In genomic region chr9:131320031-131320685, GRCh38 we compare ENCODE assay signal across 24 cellular contexts. TPM values are rescaled to one million over a fixed set of nuclear protein-coding genes. Genes with fewer than 3 reads are reported as not detected.
DNase-seq lines count a peak whose midpoint lies in the region; ATAC-seq and TF ChIP-seq lines count a peak whose summit lies in the region.
"Had no signal": no experiment of that assay in that cellular context is flagged by ENCODE, and none has a peak within 500 bp of the region (broad histone marks: within the 10 kb centered on the region; RNA-seq: fewer than 3 reads in every experiment).

No MANE protein-coding gene starts in this region.

- peak overlapping the region; percentile 33 for H3K27ac Mint-ChIP-seq in glutamatergic neuron (ENCODE audit: unreplicated experiment)
- H3K27ac Mint-ChIP-seq: activated CD4-positive, alpha-beta T cell treated with anti-CD3 and anti-CD28 coated beads, Interleukin-2, amount 10 ng/mL, durations not matched to agents 7 days and 5 days; activated T-helper 2 cell treated with anti-CD3 and anti-CD28 coated beads, Interferon-gamma antibody, Interleukin-2, Interleukin-4, amounts not matched to agents 10 μg/mL and 5 μg/mL and 100 μg/mL, durations not matched to agents 14 hours and 24 hours and 36 hours; B cell; mesothelial cell of epicardium; natural killer cell treated with Interleukin-12 subunit alpha and Interleukin-12 subunit beta and Interleukin-15 and Interleukin-18, amount 100 ng/mL, for 72 hours; stimulated activated memory B cell treated with anti-CD40 and anti-IgM and Interleukin-4, amounts not matched to agents 10 μg/mL and 1 μg/mL and 100 μg/mL, for 72 hours; T-helper 1 cell treated with Interleukin-12 subunit alpha and Interleukin-12 subunit beta and Interleukin-4 antibody, amounts not matched to agents 30 μg/mL and 1 μg/mL, for 36 hours had no signal

- H3K4me1 ChIP-seq in SK-N-SH (ENCODE audit: control insufficient read depth in 1 of 2, insufficient read depth in 2 of 2, low read depth in 1 of 2, low read length in 1 of 2): peaks cover 0 to 9% of the 10 kb centered on the region in 2 experiments; a peak in 1 of 4 replicates
- no peaks in the 10 kb centered on the region for H3K4me1 ChIP-seq in osteoblast (ENCODE audit: insufficient read depth, low read length)
- H3K4me1 ChIP-seq in vagina: peaks cover 9% of the 10 kb centered on the region
- no peaks in the 10 kb centered on the region for H3K4me1 ChIP-seq in smooth muscle cell (ENCODE audit: low read depth)
- H3K4me1 ChIP-seq: parathyroid adenoma had no signal

- peaks cover 17% of the 10 kb centered on the region for H3K9me3 Mint-ChIP-seq in glutamatergic neuron (ENCODE audit: unreplicated experiment)
- H3K9me3 Mint-ChIP-seq: activated CD4-positive, alpha-beta T cell treated with anti-CD3 and anti-CD28 coated beads, Interleukin-2, amount 10 ng/mL, durations not matched to agents 7 days and 5 days; activated T-helper 2 cell treated with anti-CD3 and anti-CD28 coated beads, Interferon-gamma antibody, Interleukin-2, Interleukin-4, amounts not matched to agents 10 μg/mL and 5 μg/mL and 100 μg/mL, durations not matched to agents 14 hours and 24 hours and 36 hours; mesothelial cell of epicardium; natural killer cell treated with Interleukin-12 subunit alpha and Interleukin-12 subunit beta and Interleukin-15 and Interleukin-18, amount 100 ng/mL, for 72 hours; stimulated activated memory B cell treated with anti-CD40 and anti-IgM and Interleukin-4, amounts not matched to agents 10 μg/mL and 1 μg/mL and 100 μg/mL, for 72 hours; T-helper 1 cell treated with Interleukin-12 subunit alpha and Interleukin-12 subunit beta and Interleukin-4 antibody, amounts not matched to agents 30 μg/mL and 1 μg/mL, for 36 hours had no signal

- TF ChIP-seq EP300 in SK-N-SH (IDR thresholded peaks at IDR 0.05; ENCODE audit: borderline replicate concordance in 1 of 2, low read depth in 1 of 2, low read length in 1 of 2): no peak

- no peaks in the 10 kb centered on the region for H3F3A ChIP-seq in SK-N-SH (replicated peaks; ENCODE audit: insufficient read depth)
- no peaks in the 10 kb centered on the region for H3F3A ChIP-seq in smooth muscle cell (ENCODE audit: low read depth)

- TF ChIP-seq POLR2A in vagina (IDR thresholded peaks at IDR 0.05): no peak

- intact Hi-C loops in vagina (cut with DNase I): no loop called here

- H3K36me3 Mint-ChIP-seq in glutamatergic neuron (ENCODE audit: unreplicated experiment): no peaks in the 10 kb centered on the region
- H3K36me3 Mint-ChIP-seq: mesothelial cell of epicardium; natural killer cell treated with Interleukin-12 subunit alpha and Interleukin-12 subunit beta and Interleukin-15 and Interleukin-18, amount 100 ng/mL, for 72 hours; stimulated activated memory B cell treated with anti-CD40 and anti-IgM and Interleukin-4, amounts not matched to agents 10 μg/mL and 1 μg/mL and 100 μg/mL, for 72 hours had no signal

- H4K20me1 ChIP-seq in SK-N-SH (ENCODE audit: insufficient read depth) (no peaks in the 10 kb centered on the region), osteoblast (ENCODE audit: insufficient read depth, low read length) (no peaks in the 10 kb centered on the region), smooth muscle cell (ENCODE audit: low read depth) (no peaks in the 10 kb centered on the region)

- POLR2A ChIA-PET in SK-N-SH (lab: Yijun Ruan, JAX): interaction anchor here (0.6 kb wide), 1 partner anchor 47 kb away, joined by 3 read pairs; no protein-coding TSS in a partner anchor

- H3K27me3 ChIP-seq in SK-N-SH (ENCODE audit: insufficient read depth) (no peaks in the 10 kb centered on the region), osteoblast (ENCODE audit: insufficient read depth, low read length) (peaks cover 3% of the 10 kb centered on the region), vagina (no peaks in the 10 kb centered on the region), smooth muscle cell (ENCODE audit: low read depth) (no peaks in the 10 kb centered on the region)
- H3K27me3 ChIP-seq: body of pancreas had no signal

- H3K27ac ChIP-seq in SK-N-SH (ENCODE audit: low read depth in 2 of 2, low read length in 1 of 2): no peak overlapping the region
- H3K27ac ChIP-seq in osteoblast (ENCODE audit: low read depth, low read length): no peak overlapping the region
- H3K27ac ChIP-seq in vagina: peak overlapping the region; percentile 29
- H3K27ac ChIP-seq in smooth muscle cell (ENCODE audit: low read depth): no peak overlapping the region
- H3K27ac ChIP-seq: body of pancreas, parathyroid adenoma, thoracic aorta had no signal

- H3K4me3 ChIP-seq in SK-N-SH (ENCODE audit: low read depth in 2 of 2, low read length in 1 of 2) (no peak overlapping the region), osteoblast (ENCODE audit: insufficient read depth, low read length) (no peak overlapping the region), vagina (no peak overlapping the region), smooth muscle cell (no peak overlapping the region)
- H3K4me3 ChIP-seq: body of pancreas, thoracic aorta had no signal

- WGBS in SK-N-SH (ENCODE audit: low lambda C conversion rate): 80% methylated on average over 18 of the region's 19 CpGs
- WGBS in smooth muscle cell (ENCODE audit: low lambda C conversion rate): 87% methylated on average over 19 of the region's 19 CpGs

- no peak overlapping the region for H2AFZ ChIP-seq in SK-N-SH (ENCODE audit: low read depth)
- no peak overlapping the region for H2AFZ ChIP-seq in osteoblast (ENCODE audit: low read length)
- no peak overlapping the region for H2AFZ ChIP-seq in smooth muscle cell (ENCODE audit: low read depth)
- H2AFZ ChIP-seq: parathyroid adenoma had no signal

- H3K4me1 Mint-ChIP-seq in glutamatergic neuron (ENCODE audit: low read depth, unreplicated experiment): peaks cover 5% of the 10 kb centered on the region
- H3K4me1 Mint-ChIP-seq: activated CD4-positive, alpha-beta T cell treated with anti-CD3 and anti-CD28 coated beads, Interleukin-2, amount 10 ng/mL, durations not matched to agents 7 days and 5 days; B cell; mesothelial cell of epicardium; stimulated activated memory B cell treated with anti-CD40 and anti-IgM and Interleukin-4, amounts not matched to agents 10 μg/mL and 1 μg/mL and 100 μg/mL, for 72 hours had no signal

- H3K9ac ChIP-seq in SK-N-SH: no peak overlapping the region
- no peak overlapping the region for H3K9ac ChIP-seq in smooth muscle cell (ENCODE audit: low read depth)
- H3K9ac ChIP-seq: parathyroid adenoma had no signal

- TF ChIP-seq RAD21 in SK-N-SH (IDR thresholded peaks at IDR 0.05; ENCODE audit: low read length): no peak

- no peaks in the 10 kb centered on the region for H3K9me2 ChIP-seq in SK-N-SH

- TF ChIP-seq CTCF in SK-N-SH (IDR thresholded peaks at IDR 0.05): no peak
- TF ChIP-seq CTCF in glutamatergic neuron (IDR thresholded peaks at IDR 0.05; ENCODE audit: partially characterized antibody, unreplicated experiment): no peak
- no peak for TF ChIP-seq CTCF in osteoblast (IDR thresholded peaks at IDR 0.05; ENCODE audit: extremely low read depth, low read depth, low read length)
- no peak for TF ChIP-seq CTCF in vagina (IDR thresholded peaks at IDR 0.05)
- no peak for TF ChIP-seq CTCF in smooth muscle cell (IDR thresholded peaks at IDR 0.05; ENCODE audit: borderline replicate concordance, insufficient read depth, poor library complexity, severe bottlenecking)

- H3K9me3 ChIP-seq in SK-N-SH: no peaks in the 10 kb centered on the region
- H3K9me3 ChIP-seq in osteoblast (ENCODE audit: low read depth, low read length): no peaks in the 10 kb centered on the region
- no peaks in the 10 kb centered on the region for H3K9me3 ChIP-seq in vagina
- no peaks in the 10 kb centered on the region for H3K9me3 ChIP-seq in smooth muscle cell (replicated peaks; ENCODE audit: low read depth)
- H3K9me3 ChIP-seq: body of pancreas, Caco-2, thoracic aorta had no signal

- no peak overlapping the region for H3K4me3 Mint-ChIP-seq in glutamatergic neuron (ENCODE audit: unreplicated experiment)
- H3K4me3 Mint-ChIP-seq: activated CD4-positive, alpha-beta T cell treated with anti-CD3 and anti-CD28 coated beads, Interleukin-2, amount 10 ng/mL, durations not matched to agents 7 days and 5 days; B cell; mesothelial cell of epicardium; natural killer cell treated with Interleukin-12 subunit alpha and Interleukin-12 subunit beta and Interleukin-15 and Interleukin-18, amount 100 ng/mL, for 72 hours; stimulated activated memory B cell treated with anti-CD40 and anti-IgM and Interleukin-4, amounts not matched to agents 10 μg/mL and 1 μg/mL and 100 μg/mL, for 72 hours; T-helper 1 cell treated with Interleukin-12 subunit alpha and Interleukin-12 subunit beta and Interleukin-4 antibody, amounts not matched to agents 30 μg/mL and 1 μg/mL, for 36 hours had no signal

- H3K27me3 Mint-ChIP-seq in glutamatergic neuron (ENCODE audit: unreplicated experiment): peaks cover 12% of the 10 kb centered on the region
- H3K27me3 Mint-ChIP-seq: activated CD4-positive, alpha-beta T cell treated with anti-CD3 and anti-CD28 coated beads, Interleukin-2, amount 10 ng/mL, durations not matched to agents 7 days and 5 days; natural killer cell treated with Interleukin-12 subunit alpha and Interleukin-12 subunit beta and Interleukin-15 and Interleukin-18, amount 100 ng/mL, for 72 hours had no signal

- H3K36me3 ChIP-seq in SK-N-SH (replicated peaks in 1 of 2; ENCODE audit: control insufficient read depth in 1 of 2, insufficient read depth in 2 of 2, low read length in 1 of 2) (no peaks in the 10 kb centered on the region), osteoblast (ENCODE audit: insufficient read depth, low read length) (no peaks in the 10 kb centered on the region), vagina (no peaks in the 10 kb centered on the region), smooth muscle cell (ENCODE audit: low read depth) (no peaks in the 10 kb centered on the region)
- H3K36me3 ChIP-seq: thoracic aorta had no signal

- CTCF ChIA-PET in SK-N-SH (lab: Yijun Ruan, JAX): interaction anchor here (5.0 kb wide), 1 partner anchor 16 kb away, joined by 38 read pairs; no protein-coding TSS in a partner anchor

- DNase-seq in SK-N-SH (peak; percentile 58), glutamatergic neuron (no peak), osteoblast (ENCODE audit: insufficient read length, low spot score, missing footprints) (peak; percentile 71), vagina (ENCODE audit: extremely low spot score in 2 of 2) (no peak), smooth muscle cell (lab: John Stamatoyannopoulos, UW; ENCODE audit: unreplicated experiment) (no peak), COLO668 (lab: John Stamatoyannopoulos, UW; ENCODE audit: unreplicated experiment) (no peak), NCI-H1417 treated with DMSO at 0.1 percent for 48 hours (lab: John Stamatoyannopoulos, UW) (no peak)
- DNase-seq: activated CD4-positive, alpha-beta T cell treated with anti-CD3 and anti-CD28 coated beads, Interleukin-2, amount 10 ng/mL, durations not matched to agents 7 days and 5 days; effector memory CD4-positive, alpha-beta T cell; KBM-7; MM.1S; NCI-H2227 treated with DMSO at 0.1 percent for 48 hours; NCI-H774 had no signal

- ATAC-seq in SK-N-SH treated with all-trans-retinoic acid at 6 μM for 48 hours: no peak
- ATAC-seq: body of pancreas; stimulated activated memory B cell treated with anti-CD40 and anti-IgM and Interleukin-4, amounts not matched to agents 10 μg/mL and 1 μg/mL and 100 μg/mL, for 72 hours had no signal

- H3K79me2 ChIP-seq in SK-N-SH (ENCODE audit: insufficient read depth): no peaks in the 10 kb centered on the region
- H3K79me2 ChIP-seq in osteoblast (ENCODE audit: insufficient read depth, low read length): no peaks in the 10 kb centered on the region
- no peaks in the 10 kb centered on the region for H3K79me2 ChIP-seq in smooth muscle cell (ENCODE audit: low read depth)
- H3K79me2 ChIP-seq: parathyroid adenoma had no signal

- no peak overlapping the region for H3K4me2 ChIP-seq in SK-N-SH
- no peak overlapping the region for H3K4me2 ChIP-seq in osteoblast (ENCODE audit: insufficient read depth, low read length)
- no peak overlapping the region for H3K4me2 ChIP-seq in smooth muscle cell

RNA-seq across cellular contexts. Expression of gene PLPP7, which starts 30.6 kb away (rescaled TPM):
- polyA plus RNA-seq in SK-N-SH (2012; rRNA removed): 8.6 and 8.8 TPM in 2 replicates
- 4.0 and 6.4 TPM in 2 replicates for polyA plus RNA-seq in SK-N-SH (2012; cell fraction: cytosol; rRNA removed)
- 8.9 and 10.5 TPM in 2 replicates for polyA plus RNA-seq in SK-N-SH (2012; cell fraction: nucleus; rRNA removed)
- 17.3 TPM for total RNA-seq in glutamatergic neuron (ENCODE audit: unreplicated experiment)
- total RNA-seq in osteoblast: 16.3 and 18.0 TPM in 2 replicates
- total RNA-seq in vagina: 11.8 TPM
- total RNA-seq in smooth muscle cell: 0.94 and 4.2 TPM in 2 replicates
- polyA plus RNA-seq in smooth muscle cell: 0.70 and 3.3 TPM in 2 replicates
- total RNA-seq: activated T-helper 2 cell treated with anti-CD3 and anti-CD28 coated beads, Interferon-gamma antibody, Interleukin-2, Interleukin-4, amounts not matched to agents 10 μg/mL and 5 μg/mL and 100 μg/mL, durations not matched to agents 14 hours and 24 hours and 36 hours had no signal

RNA-seq across cellular contexts. Expression of gene FAM78A, which starts 43.8 kb away (rescaled TPM):
- polyA plus RNA-seq in SK-N-SH (2012; rRNA removed) (1.0 and 1.5 TPM in 2 replicates), smooth muscle cell (3.3 and 4.2 TPM in 2 replicates)
- polyA plus RNA-seq in SK-N-SH (2012; cell fraction: cytosol; rRNA removed): 0.37 and 1.1 TPM in 2 replicates
- polyA plus RNA-seq in SK-N-SH (2012; cell fraction: nucleus; rRNA removed): 1.00 and 1.3 TPM in 2 replicates
- total RNA-seq in glutamatergic neuron (ENCODE audit: unreplicated experiment) (14.9 TPM), osteoblast (0.36 and 0.59 TPM in 2 replicates), vagina (2.5 TPM), smooth muscle cell (3.6 and 5.5 TPM in 2 replicates)

Comparison
In these comparisons a context has a peak if more than half of its experiments do, and no peak if none do; other contexts are left out.
1. DNase-seq: peak in SK-N-SH (single experiment) and osteoblast (single experiment); none in glutamatergic neuron (single experiment), vagina (0 of 2), smooth muscle cell (single experiment), COLO668 (single experiment) and NCI-H1417 treated with DMSO at 0.1 percent for 48 hours (single experiment).